18 cellular contexts compared by ENCODE assay signal in genomic region chr2:42936632-42936996, GRCh38.
"Had no signal": no experiment of that assay in that cellular context is flagged by ENCODE, and none has a peak within 500 bp of the region (broad histone marks: within the 10 kb centered on the region; RNA-seq: fewer than 3 reads in every experiment).

No MANE protein-coding gene starts in this region.

- H3K9me3 ChIP-seq: gastroesophageal sphincter, mucosa of descending colon, ovary, psoas muscle, right lobe of liver, SK-N-SH had no signal

- H3K4me3 Mint-ChIP-seq: activated CD4-positive, alpha-beta T cell treated with anti-CD3 and anti-CD28 coated beads for 36 hours; activated T-helper 1 cell treated with anti-CD3 and anti-CD28 coated beads, Interleukin-12 subunit alpha, Interleukin-12 subunit beta, Interleukin-2, Interleukin-4 antibody, amounts not matched to agents 30 ng/mL and 10 ng/mL and 1 ng/mL, durations not matched to agents 14 hours and 24 hours and 36 hours; memory B cell; stimulated activated memory B cell treated with anti-CD40 and anti-IgM and Interleukin-4, amounts not matched to agents 10 μg/mL and 1 μg/mL and 100 μg/mL, for 72 hours; WTC11 had no signal

- H3K27ac ChIP-seq: ovary, psoas muscle, right lobe of liver had no signal

- H3K36me3 Mint-ChIP-seq: activated naive CD4-positive, alpha-beta T cell treated with anti-CD3 and anti-CD28 coated beads, Interleukin-2, amount 50 U/mL, for 72 hours; memory B cell; naive B cell; stimulated activated memory B cell treated with anti-CD40 and anti-IgM and Interleukin-4, amounts not matched to agents 10 μg/mL and 1 μg/mL and 100 μg/mL, for 72 hours; WTC11 had no signal

- H3K4me3 ChIP-seq: gastroesophageal sphincter, mucosa of descending colon, ovary, psoas muscle, right lobe of liver had no signal

- H3K36me3 ChIP-seq: gastroesophageal sphincter, ovary, right lobe of liver had no signal

- H3K4me1 Mint-ChIP-seq: memory B cell; naive B cell; stimulated activated memory B cell treated with anti-CD40 and anti-IgM and Interleukin-4, amounts not matched to agents 10 μg/mL and 1 μg/mL and 100 μg/mL, for 72 hours had no signal

- H3K27ac Mint-ChIP-seq: activated CD4-positive, alpha-beta T cell treated with anti-CD3 and anti-CD28 coated beads for 36 hours; activated T-helper 1 cell treated with anti-CD3 and anti-CD28 coated beads, Interleukin-12 subunit alpha, Interleukin-12 subunit beta, Interleukin-2, Interleukin-4 antibody, amounts not matched to agents 30 ng/mL and 10 ng/mL and 1 ng/mL, durations not matched to agents 14 hours and 24 hours and 36 hours; memory B cell; naive B cell; stimulated activated memory B cell treated with anti-CD40 and anti-IgM and Interleukin-4, amounts not matched to agents 10 μg/mL and 1 μg/mL and 100 μg/mL, for 72 hours; WTC11 had no signal

- H3K9me3 Mint-ChIP-seq: activated naive CD4-positive, alpha-beta T cell treated with anti-CD3 and anti-CD28 coated beads, Interleukin-2, amount 50 U/mL, for 72 hours; activated T-helper 1 cell treated with anti-CD3 and anti-CD28 coated beads, Interleukin-12 subunit alpha, Interleukin-12 subunit beta, Interleukin-2, Interleukin-4 antibody, amounts not matched to agents 30 ng/mL and 10 ng/mL and 1 ng/mL, durations not matched to agents 14 hours and 24 hours and 36 hours; memory B cell; stimulated activated memory B cell treated with anti-CD40 and anti-IgM and Interleukin-4, amounts not matched to agents 10 μg/mL and 1 μg/mL and 100 μg/mL, for 72 hours; WTC11 had no signal

- H3K27me3 ChIP-seq: gastroesophageal sphincter, ovary, right lobe of liver had no signal

- DNase-seq: activated CD4-positive, alpha-beta T cell treated with anti-CD3 and anti-CD28 coated beads for 36 hours; activated CD4-positive, alpha-beta T cell treated with anti-CD3 and anti-CD28 coated beads, Interleukin-2, amount 50 U/mL, for 48 hours; activated gamma-delta T cell treated with Interleukin-2 at 50 U/mL for 16 hours; central memory CD4-positive, alpha-beta T cell; erythroblast; mucosa of descending colon; naive B cell; SK-N-SH; stimulated activated CD4-positive, alpha-beta T cell treated with anti-CD3 and anti-CD28 coated beads, Interleukin-4, amount 100 ng/mL, for 4 hours had no signal

- ATAC-seq: mucosa of descending colon; stimulated activated memory B cell treated with anti-CD40 and anti-IgM and Interleukin-4, amounts not matched to agents 10 μg/mL and 1 μg/mL and 100 μg/mL, for 72 hours; WTC11 had no signal

- H3K27me3 Mint-ChIP-seq: activated CD4-positive, alpha-beta T cell treated with anti-CD3 and anti-CD28 coated beads for 36 hours; memory B cell had no signal
